In genomic region chr16:89317101-89317671, GRCh38 we compare ENCODE assay signal across 10 cellular contexts.
DNase-seq lines count a peak whose midpoint lies in the region; FAIRE-seq and TF ChIP-seq lines count a peak whose summit lies in the region.
"Had no signal": no experiment of that assay in that cellular context is flagged by ENCODE, and none has a peak within 500 bp of the region (broad histone marks: within the 10 kb centered on the region; RNA-seq: fewer than 3 reads in every experiment).

No MANE protein-coding gene starts in this region.

- H3K27ac ChIP-seq in BLaER1 treated with 17β-estradiol and CSF1 and Interleukin-3, amounts not matched to agents 10 nM and 100 nM = peak overlapping the region in 8 of 11 experiments; percentile 6 to 60 (median 42); a peak in 12 of 22 replicates
- H3K27ac ChIP-seq in brain microvascular endothelial cell (peak overlapping the region; percentile 91), mucosa of rectum (ENCODE audit: low read depth in 2 of 2, low read length in 2 of 2) (peak overlapping the region; percentile 25 to 65), small intestine (ENCODE audit: low read depth in 1 of 2, low read length in 1 of 2) (peak overlapping the region in 1 of 2 donors; percentile 58)

- peak overlapping the region; percentile 2 to 65 (median 35); a peak in 19 of 22 replicates for H3K9ac ChIP-seq in BLaER1 treated with 17β-estradiol and CSF1 and Interleukin-3, amounts not matched to agents 10 nM and 100 nM
- H3K9ac ChIP-seq in mucosa of rectum (ENCODE audit: low read depth in 1 of 2, low read length in 2 of 2) = no peak overlapping the region

- in situ Hi-C loops in brain microvascular endothelial cell (cut with HindIII; ENCODE audit: low pct_ligation_motif_present, low sequenced_read_pairs) = no loop called here

- H3K4me2 ChIP-seq in BLaER1 treated with 17β-estradiol and CSF1 and Interleukin-3, amounts not matched to agents 10 nM and 100 nM = peak overlapping the region; percentile 77 to 98 (median 94)

- DNase-seq in HT-29 (ENCODE audit: low spot score) (peak; percentile 30), brain microvascular endothelial cell (no peak), GF-D8 (lab: John Stamatoyannopoulos, UW) (no peak), DMS114 treated with DMSO at 0.1 percent for 48 hours (lab: John Stamatoyannopoulos, UW; ENCODE audit: unreplicated experiment) (no peak), small intestine (no peak), NCI-H187 (lab: John Stamatoyannopoulos, UW) (no peak)
- DNase-seq: NCI-H187 treated with DMSO at 0.1 percent for 48 hours, nucleus accumbens had no signal

- 67 to 84% (median 77%) methylated on average over 12 of the region's 12 CpGs for WGBS in small intestine, 3 donors

- no peaks in the 10 kb centered on the region for H3K27me3 ChIP-seq in BLaER1 treated with 17β-estradiol and CSF1 and Interleukin-3, amounts not matched to agents 10 nM and 100 nM
- H3K27me3 ChIP-seq in brain microvascular endothelial cell (replicated peaks) = no peaks in the 10 kb centered on the region
- H3K27me3 ChIP-seq in mucosa of rectum (ENCODE audit: control insufficient read depth in 2 of 2, insufficient read depth in 2 of 2, low read length in 2 of 2) = no peaks in the 10 kb centered on the region
- no peaks in the 10 kb centered on the region for H3K27me3 ChIP-seq in small intestine (ENCODE audit: control insufficient read depth in 2 of 2, insufficient read depth in 2 of 2, low read length in 2 of 2)

- TF ChIP-seq CTCF in brain microvascular endothelial cell (IDR thresholded peaks at IDR 0.05; ENCODE audit: low read depth, low read length, missing control alignments) = no peak

- FAIRE-seq in small intestine (lab: Jason Lieb, UNC) = no peak

- H4K20me1 ChIP-seq in BLaER1 treated with 17β-estradiol and CSF1 and Interleukin-3, amounts not matched to agents 10 nM and 100 nM = peaks cover 100% of the 10 kb centered on the region in 11 experiments

- H3K9me3 ChIP-seq in BLaER1 treated with 17β-estradiol and CSF1 and Interleukin-3, amounts not matched to agents 10 nM and 100 nM (replicated peaks in 1 of 11) = no peaks in the 10 kb centered on the region
- H3K9me3 ChIP-seq in mucosa of rectum (ENCODE audit: control insufficient read depth in 2 of 2, low read length in 2 of 2) (no peaks in the 10 kb centered on the region), small intestine (ENCODE audit: control insufficient read depth, low read depth) (no peaks in the 10 kb centered on the region)

- peak overlapping the region in 5 of 10 experiments; percentile 1 to 51 (median 14); a peak in 4 of 20 replicates for H3K4me3 ChIP-seq in BLaER1 treated with 17β-estradiol and CSF1 and Interleukin-3, amounts not matched to agents 10 nM and 100 nM
- H3K4me3 ChIP-seq in brain microvascular endothelial cell (ENCODE audit: low read depth, low read length) = no peak overlapping the region
- H3K4me3 ChIP-seq in mucosa of rectum (ENCODE audit: low read length in 2 of 2) = peak overlapping the region in 1 of 2 donors; percentile 9
- no peak overlapping the region for H3K4me3 ChIP-seq in small intestine (ENCODE audit: low read depth in 1 of 2, low read length in 2 of 2)

- peaks cover 28 to 70% (median 58%) of the 10 kb centered on the region in 11 experiments for H3K36me3 ChIP-seq in BLaER1 treated with 17β-estradiol and CSF1 and Interleukin-3, amounts not matched to agents 10 nM and 100 nM
- peaks cover 19% of the 10 kb centered on the region for H3K36me3 ChIP-seq in brain microvascular endothelial cell (replicated peaks)
- peaks cover 18 to 32% of the 10 kb centered on the region in 2 donors for H3K36me3 ChIP-seq in mucosa of rectum (ENCODE audit: control insufficient read depth in 2 of 2, insufficient read depth in 2 of 2, low read length in 2 of 2)
- peaks cover 0 to 5% of the 10 kb centered on the region in 2 donors for H3K36me3 ChIP-seq in small intestine (ENCODE audit: control insufficient read depth in 2 of 2, insufficient read depth in 2 of 2, low read length in 2 of 2)

- peaks cover 78 to 90% (median 87%) of the 10 kb centered on the region in 10 experiments for H3K4me1 ChIP-seq in BLaER1 treated with 17β-estradiol and CSF1 and Interleukin-3, amounts not matched to agents 10 nM and 100 nM
- H3K4me1 ChIP-seq in mucosa of rectum (ENCODE audit: control insufficient read depth in 2 of 2, insufficient read depth in 2 of 2, low read length in 2 of 2) (peaks cover 54 to 61% of the 10 kb centered on the region in 2 donors), small intestine (ENCODE audit: control insufficient read depth in 2 of 2, insufficient read depth in 1 of 2, low read depth in 1 of 2, low read length in 1 of 2) (peaks cover 17 to 35% of the 10 kb centered on the region in 2 donors)

Comparison
In these comparisons a context has a peak if more than half of its experiments do, and no peak if none do; other contexts are left out.
1. H3K9ac ChIP-seq: peak in BLaER1 treated with 17β-estradiol and CSF1 and Interleukin-3, amounts not matched to agents 10 nM and 100 nM (11 of 11); none in mucosa of rectum (0 of 2).